ENCODE assay signal across 8 cellular contexts in genomic region chr12:56160160-56160763, GRCh38.
A peak's percentile ranks its signal among the peaks of the same experiment; 100 is the strongest.
DNase-seq lines count a peak whose midpoint lies in the region; ATAC-seq and TF ChIP-seq lines count a peak whose summit lies in the region.

No MANE protein-coding gene starts in this region.

- peaks cover 54% of the 10 kb centered on the region for H3K4me1 Mint-ChIP-seq in central memory CD8-positive, alpha-beta T cell

- ATAC-seq in GM18505 (IDR thresholded peaks at IDR 0.05; ENCODE audit: unreplicated experiment) (no peak), HG02678 (IDR thresholded peaks at IDR 0.05; ENCODE audit: unreplicated experiment) (no peak)
- ATAC-seq in central memory CD8-positive, alpha-beta T cell (replicated peaks; ENCODE audit: extremely low read depth, poor library complexity, severe bottlenecking): peak; percentile 52

- H3K9me3 ChIP-seq in WERI-Rb-1 (ENCODE audit: severe bottlenecking): no peaks in the 10 kb centered on the region
- H3K9me3 ChIP-seq in mucosa of stomach (ENCODE audit: control insufficient read depth, low read length): no peaks in the 10 kb centered on the region
- H3K9me3 ChIP-seq in stomach smooth muscle (ENCODE audit: control insufficient read depth in 2 of 2, low read length in 2 of 2): no peaks in the 10 kb centered on the region

- H3K27me3 ChIP-seq in WERI-Rb-1 (ENCODE audit: insufficient read depth, low read depth, severe bottlenecking): no peaks in the 10 kb centered on the region
- no peaks in the 10 kb centered on the region for H3K27me3 ChIP-seq in mucosa of stomach (ENCODE audit: control insufficient read depth, insufficient read depth, low read length)
- H3K27me3 ChIP-seq in stomach smooth muscle (ENCODE audit: control insufficient read depth in 1 of 2, insufficient read depth in 2 of 2, low read length in 2 of 2): no peaks in the 10 kb centered on the region

- TF ChIP-seq CTCF in WERI-Rb-1 (IDR thresholded peaks at IDR 0.05; ENCODE audit: low read depth, low read length): no peak

- H3K27ac Mint-ChIP-seq in central memory CD8-positive, alpha-beta T cell (ENCODE audit: low read depth): peak overlapping the region; percentile 94

- peak overlapping the region; percentile 100 for H3K9ac ChIP-seq in mucosa of stomach (ENCODE audit: low read length)
- H3K9ac ChIP-seq in stomach smooth muscle (ENCODE audit: low read length in 2 of 2): peak overlapping the region; percentile 100

- H3K36me3 ChIP-seq in WERI-Rb-1: peaks cover 77% of the 10 kb centered on the region
- peaks cover 29% of the 10 kb centered on the region for H3K36me3 ChIP-seq in mucosa of stomach (ENCODE audit: control insufficient read depth, insufficient read depth, low read length)
- H3K36me3 ChIP-seq in stomach smooth muscle (ENCODE audit: control insufficient read depth in 2 of 2, insufficient read depth in 2 of 2, low read length in 2 of 2): peaks cover 38 to 46% of the 10 kb centered on the region in 2 donors

- no peak overlapping the region for H3K4me3 ChIP-seq in WERI-Rb-1 (ENCODE audit: low read depth, low read length)
- peak overlapping the region; percentile 95 for H3K4me3 ChIP-seq in mucosa of stomach (ENCODE audit: low read length)
- peak overlapping the region; percentile 99 for H3K4me3 ChIP-seq in stomach smooth muscle (ENCODE audit: low read length in 2 of 2)

- H3K4me3 Mint-ChIP-seq in central memory CD8-positive, alpha-beta T cell: peak overlapping the region; percentile 94

- H3K27ac ChIP-seq in WERI-Rb-1: peak overlapping the region; percentile 52
- peak overlapping the region; percentile 100 for H3K27ac ChIP-seq in stomach smooth muscle (ENCODE audit: low read length)

- DNase-seq in WERI-Rb-1 (no peak), middle frontal gyrus (ENCODE audit: extremely low spot score, low spot score) (no peak), T1000 (lab: John Stamatoyannopoulos, UW) (no peak)
- DNase-seq in central memory CD8-positive, alpha-beta T cell (ENCODE audit: low spot score in 2 of 2): peak in 1 of 2 donors; percentile 41

- peaks cover 54% of the 10 kb centered on the region for H3K36me3 Mint-ChIP-seq in central memory CD8-positive, alpha-beta T cell (ENCODE audit: insufficient read depth)

- H3K27me3 Mint-ChIP-seq in central memory CD8-positive, alpha-beta T cell: no peaks in the 10 kb centered on the region

- H3K4me1 ChIP-seq in mucosa of stomach (ENCODE audit: control insufficient read depth, insufficient read depth, low read length): peaks cover 27% of the 10 kb centered on the region
- peaks cover 54% of the 10 kb centered on the region for H3K4me1 ChIP-seq in stomach smooth muscle (ENCODE audit: control insufficient read depth, insufficient read depth, low read length)

- no peaks in the 10 kb centered on the region for H3K9me3 Mint-ChIP-seq in central memory CD8-positive, alpha-beta T cell

- TF ChIP-seq POLR2A in GM18505 (IDR thresholded peaks at IDR 0.05; ENCODE audit: borderline replicate concordance, extremely low read depth, insufficient read depth, insufficient read length): peak; percentile 49
